Comparison of ENCODE assay signal across 8 cellular contexts in genomic region chr17:43366809-43367587, GRCh38. TPM values are rescaled to one million over a fixed set of nuclear protein-coding genes. Genes with fewer than 3 reads are reported as not detected.
A peak's percentile ranks its signal among the peaks of the same experiment; 100 is the strongest.
DNase-seq lines count a peak whose midpoint lies in the region; ATAC-seq and TF ChIP-seq lines count a peak whose summit lies in the region.

No MANE protein-coding gene starts in this region.

- H3K4me1 ChIP-seq in Caco-2, result peaks cover 30% of the 10 kb centered on the region
- peaks cover 26% of the 10 kb centered on the region for H3K4me1 ChIP-seq in OCI-LY7 (ENCODE audit: insufficient read depth, low read length, poor library complexity, severe bottlenecking)
- H3K4me1 ChIP-seq in endodermal cell (ENCODE audit: control insufficient read depth, insufficient read depth, low read length), result no peaks in the 10 kb centered on the region
- peaks cover 10% of the 10 kb centered on the region for H3K4me1 ChIP-seq in ovary (ENCODE audit: insufficient read depth)

- TF ChIP-seq EP300 in ovary (IDR thresholded peaks at IDR 0.05), result no peak

- no peak for TF ChIP-seq POLR2A in ovary (IDR thresholded peaks at IDR 0.05)

- no peak overlapping the region for H3K4me3 ChIP-seq in Caco-2 (ENCODE audit: low read depth, low read length)
- H3K4me3 ChIP-seq in OCI-LY7 (ENCODE audit: low read depth, low read length, poor library complexity, severe bottlenecking), result peak overlapping the region; percentile 64
- H3K4me3 ChIP-seq in endodermal cell (ENCODE audit: low read length), result no peak overlapping the region
- H3K4me3 ChIP-seq in ovary, result peak overlapping the region; percentile 17

- H3K27ac Mint-ChIP-seq in Caco-2 (ENCODE audit: unreplicated experiment) (peak overlapping the region; percentile 100), endodermal cell (peak overlapping the region; percentile 100)

- H3K27me3 Mint-ChIP-seq in Caco-2 (ENCODE audit: insufficient read depth, unreplicated experiment), result peaks cover 4% of the 10 kb centered on the region
- H3K27me3 Mint-ChIP-seq in endodermal cell (ENCODE audit: insufficient read depth), result no peaks in the 10 kb centered on the region

- WGBS in endodermal cell (ENCODE audit: insufficient coverage in 1 of 2, insufficient read length in 1 of 2), 2 experiments, result 88 to 93% methylated on average over 16 to 18 of the region's 18 CpGs
- 38 to 70% (median 50%) methylated on average over 18 of the region's 18 CpGs for WGBS in ovary, 3 donors

- peak overlapping the region; percentile 79 for H3K4me2 ChIP-seq in OCI-LY7 (ENCODE audit: low read length)

- H3K4me1 Mint-ChIP-seq in Caco-2 (ENCODE audit: low read depth, unreplicated experiment) (peaks cover 36% of the 10 kb centered on the region), endodermal cell (peaks cover 28% of the 10 kb centered on the region)

- no peaks in the 10 kb centered on the region for H3K9me2 ChIP-seq in OCI-LY7 (ENCODE audit: insufficient read depth, low read length)

- intact Hi-C loops in Caco-2 (cut with micrococcal nuclease; ENCODE audit: unreplicated experiment), result no loop called here
- intact Hi-C loops in OCI-LY7 (cut with micrococcal nuclease; ENCODE audit: unreplicated experiment), result loop anchor here (5.0 kb wide), 1 partner anchor 35 kb away; no protein-coding TSS in a partner anchor
- intact Hi-C loops in ovary (cut with DNase I), result no loop called here

- H3K27ac ChIP-seq in OCI-LY7 (ENCODE audit: low read depth, low read length, poor library complexity, severe bottlenecking), result peak overlapping the region; percentile 54
- peak overlapping the region; percentile 16 for H3K27ac ChIP-seq in endodermal cell (ENCODE audit: low read depth, low read length)
- H3K27ac ChIP-seq in ovary, result peak overlapping the region; percentile 99

- TF ChIP-seq CTCF in Caco-2 (IDR thresholded peaks at IDR 0.05; ENCODE audit: insufficient read depth in 1 of 2, low read depth in 1 of 2, low read length in 1 of 2, severe bottlenecking in 1 of 2, unreplicated experiment in 1 of 2) (no peak), OCI-LY7 (conservative IDR thresholded peaks at IDR 0.05; ENCODE audit: low read length) (no peak), endodermal cell (conservative IDR thresholded peaks at IDR 0.05) (no peak), ovary (IDR thresholded peaks at IDR 0.05) (no peak)

- DNase-seq in Caco-2 (no peak), OCI-LY7 (ENCODE audit: low spot score) (no peak), endodermal cell (peak; percentile 76), ovary (peak; percentile 52 to 61 (median 60)), ecto neural progenitor cell (ENCODE audit: low spot score) (no peak), NCI-H774 (lab: John Stamatoyannopoulos, UW) (no peak), NCI-H510A (lab: John Stamatoyannopoulos, UW) (no peak)

- H3K4me3 Mint-ChIP-seq in Caco-2 (ENCODE audit: unreplicated experiment), result peak overlapping the region; percentile 90
- peak overlapping the region; percentile 67 for H3K4me3 Mint-ChIP-seq in endodermal cell

- CTCF ChIA-PET in Caco-2 (lab: Charles Lee) (interaction anchor here (0.5 to 4.3 kb wide), 7 partner anchors 27 to 307 kb away, joined by 3 to 39 read pairs (median 5); partner anchors contain the start of genes ARL4D and DHX8), OCI-LY7 (lab: Charles Lee; ENCODE audit: unreplicated experiment) (no interaction called here)

- ATAC-seq in activated CD4-positive, CD25-positive, alpha-beta regulatory T cell treated with anti-CD3 and anti-CD28 coated beads, Interleukin-2, amount 50 U/mL, for 24 hours, result no peak

- peaks cover 48% of the 10 kb centered on the region for H3K36me3 Mint-ChIP-seq in Caco-2 (ENCODE audit: insufficient read depth, unreplicated experiment)
- peaks cover 13% of the 10 kb centered on the region for H3K36me3 Mint-ChIP-seq in endodermal cell (ENCODE audit: low read depth)

- BruUV-seq in Caco-2 (replicated peaks; lab: Mats Ljungman, UMichigan) (no TSS peak), OCI-LY7 (replicated peaks; lab: Mats Ljungman, UMichigan) (no TSS peak)

- H4K20me1 ChIP-seq in OCI-LY7 (ENCODE audit: insufficient read depth, low read length), result no peaks in the 10 kb centered on the region

- no peak overlapping the region for H2AFZ ChIP-seq in OCI-LY7 (ENCODE audit: low read length)

- H3K27me3 ChIP-seq in Caco-2 (replicated peaks; ENCODE audit: control insufficient read depth, insufficient read depth, low read length) (no peaks in the 10 kb centered on the region), endodermal cell (ENCODE audit: control insufficient read depth, insufficient read depth, low read length, poor library complexity, severe bottlenecking) (no peaks in the 10 kb centered on the region), ovary (no peaks in the 10 kb centered on the region)

- no peak overlapping the region for H3K9ac ChIP-seq in endodermal cell (ENCODE audit: extremely low read depth, low read length, poor library complexity, severe bottlenecking)

- H3K9me3 Mint-ChIP-seq in Caco-2 (ENCODE audit: unreplicated experiment) (no peaks in the 10 kb centered on the region), endodermal cell (peaks cover 21% of the 10 kb centered on the region)

- H3K79me2 ChIP-seq in OCI-LY7 (ENCODE audit: insufficient read depth, low read depth, low read length), result peaks cover 10% of the 10 kb centered on the region; the same call in 1 of the 2 replicates

- no peaks in the 10 kb centered on the region for H3K9me3 ChIP-seq in Caco-2
- H3K9me3 ChIP-seq in OCI-LY7 (ENCODE audit: low read length), result no peaks in the 10 kb centered on the region
- no peaks in the 10 kb centered on the region for H3K9me3 ChIP-seq in endodermal cell (ENCODE audit: control insufficient read depth, low read length)
- H3K9me3 ChIP-seq in ovary, result no peaks in the 10 kb centered on the region

- no peaks in the 10 kb centered on the region for H3K36me3 ChIP-seq in Caco-2 (ENCODE audit: control insufficient read depth, insufficient read depth, low read length)
- H3K36me3 ChIP-seq in OCI-LY7 (ENCODE audit: insufficient read depth, low read length), result no peaks in the 10 kb centered on the region
- H3K36me3 ChIP-seq in endodermal cell (ENCODE audit: control insufficient read depth, insufficient read depth, low read length), result no peaks in the 10 kb centered on the region
- H3K36me3 ChIP-seq in ovary, result no peaks in the 10 kb centered on the region

- POLR2A ChIA-PET in Caco-2 (lab: Charles Lee) (interaction anchor here (0.5 to 3.3 kb wide), 33 partner anchors 10 to 944 kb away, joined by 3 to 224 read pairs (median 5); partner anchors contain the start of genes ARL4D, CAVIN1, DHX8 and RPL27), OCI-LY7 (lab: Charles Lee) (interaction anchor here (0.5 to 2.3 kb wide), 11 partner anchors 10 to 559 kb away, joined by 3 to 18 read pairs (median 3); partner anchors contain the start of genes ARL4D and DHX8)

RNA-seq across cellular contexts. Expression of gene ARL4D, which starts 31.8 kb away (rescaled TPM):
- total RNA-seq in Caco-2 (2022), result 16.0 and 19.9 TPM in 2 replicates
- 0.64 and 1.4 TPM in 2 replicates for total RNA-seq in OCI-LY7 (2014; rRNA removed; shearing (Covaris generic))
- total RNA-seq in OCI-LY7 (2022), result 0.72 and 0.83 TPM in 2 replicates
- 100 to 1,000 TPM; 129 to 142 TPM for total RNA-seq in endodermal cell
- polyA plus RNA-seq in endodermal cell (2013, experiment 1 of 2), result 47.0 TPM
- 62.6 TPM for polyA plus RNA-seq in endodermal cell (2013, experiment 2 of 2)
- total RNA-seq in ovary, result 10 to 100 TPM in 6 of 7 donors, 1 to 10 TPM in 1; 6.2 to 34.1 (median 18.9) TPM
- 10 to 100 TPM; 17.5 to 19.0 TPM for polyA plus RNA-seq in ovary

Comparison
In these comparisons a context has a peak if more than half of its experiments do, and no peak if none do; other contexts are left out.
1. DNase-seq: peak in endodermal cell (single experiment) and ovary (5 of 5); none in Caco-2 (0 of 2), OCI-LY7 (single experiment), ecto neural progenitor cell (single experiment), NCI-H774 (single experiment) and NCI-H510A (single experiment).
2. H3K4me3 ChIP-seq: peak in OCI-LY7 (single experiment) and ovary (single experiment); none in Caco-2 (single experiment) and endodermal cell (single experiment).
3. H3K27ac ChIP-seq: peak in every context shown above with its lines; median percentile 99 in ovary; 54 in OCI-LY7; 16 in endodermal cell.